Comparison of ENCODE assay signal across 9 cellular contexts in genomic region chr18:36130883-36131653, GRCh38. TPM values are rescaled to one million over a fixed set of nuclear protein-coding genes. Genes with fewer than 3 reads are reported as not detected.
A peak's percentile ranks its signal among the peaks of the same experiment; 100 is the strongest.
DNase-seq lines count a peak whose midpoint lies in the region; ATAC-seq and TF ChIP-seq lines count a peak whose summit lies in the region.
"Had no signal": no experiment of that assay in that cellular context is flagged by ENCODE, and none has a peak within 500 bp of the region (broad histone marks: within the 10 kb centered on the region; RNA-seq: fewer than 3 reads in every experiment).

No MANE protein-coding gene starts in this region.

- in situ Hi-C loops in ACHN (cut with HindIII; ENCODE audit: low pct_ligation_motif_present, low pct_unique_long_range_greater_than_20kb, low sequenced_read_pairs), result no loop called here

- peaks cover 75% of the 10 kb centered on the region for H3K36me3 Mint-ChIP-seq in activated T-cell treated with anti-CD3 and anti-CD28 coated beads, Interleukin-2, amount 50 U/mL, for 24 hours (ENCODE audit: low read depth)
- peaks cover 20% of the 10 kb centered on the region for H3K36me3 Mint-ChIP-seq in activated T-helper 1 cell treated with anti-CD3 and anti-CD28 coated beads, Interleukin-12 subunit alpha, Interleukin-12 subunit beta, Interleukin-2, Interleukin-4 antibody, amounts not matched to agents 30 ng/mL and 10 ng/mL and 1 ng/mL, durations not matched to agents 14 hours and 24 hours and 36 hours (ENCODE audit: low read depth)
- peaks cover 0 to 3% (median 0%) of the 10 kb centered on the region in 3 donors for H3K36me3 Mint-ChIP-seq in immature natural killer cell

- no peak for DNase-seq in activated T-cell treated with anti-CD3 and anti-CD28 coated beads, Interleukin-2, amount 50 U/mL, for 24 hours
- DNase-seq in activated T-cell treated with anti-CD3 and anti-CD28 coated beads for 4 hours, result no peak
- DNase-seq in activated T-helper 1 cell treated with anti-CD3 and anti-CD28 coated beads, Interleukin-12 subunit alpha, Interleukin-12 subunit beta, Interleukin-2, Interleukin-4 antibody, amounts not matched to agents 30 ng/mL and 10 ng/mL and 1 ng/mL, durations not matched to agents 14 hours and 24 hours and 36 hours (ENCODE audit: low spot score), result no peak
- DNase-seq in immature natural killer cell, result no peak
- no peak for DNase-seq in thoracic aorta (ENCODE audit: low spot score)
- no peak for DNase-seq in ACHN
- no peak for DNase-seq in OCI-M2 (lab: John Stamatoyannopoulos, UW; ENCODE audit: unreplicated experiment)
- DNase-seq in COLO829 (ENCODE audit: low spot score), result no peak
- DNase-seq: DMS 273 treated with DMSO at 0.1 percent for 48 hours had no signal

- H3K27ac ChIP-seq in thoracic aorta, result no peak overlapping the region

- no peaks in the 10 kb centered on the region for H3K27me3 ChIP-seq in thoracic aorta (replicated peaks; ENCODE audit: insufficient read depth)

- peak overlapping the region; percentile 98 for H3K27ac Mint-ChIP-seq in activated T-cell treated with anti-CD3 and anti-CD28 coated beads, Interleukin-2, amount 50 U/mL, for 24 hours
- H3K27ac Mint-ChIP-seq in activated T-helper 1 cell treated with anti-CD3 and anti-CD28 coated beads, Interleukin-12 subunit alpha, Interleukin-12 subunit beta, Interleukin-2, Interleukin-4 antibody, amounts not matched to agents 30 ng/mL and 10 ng/mL and 1 ng/mL, durations not matched to agents 14 hours and 24 hours and 36 hours, result no peak overlapping the region
- H3K27ac Mint-ChIP-seq in immature natural killer cell, result peak overlapping the region in 4 of 6 donors; percentile 93 to 97 (median 96)

- peak overlapping the region; percentile 96 for H3K4me3 Mint-ChIP-seq in activated T-cell treated with anti-CD3 and anti-CD28 coated beads, Interleukin-2, amount 50 U/mL, for 24 hours
- H3K4me3 Mint-ChIP-seq in activated T-helper 1 cell treated with anti-CD3 and anti-CD28 coated beads, Interleukin-12 subunit alpha, Interleukin-12 subunit beta, Interleukin-2, Interleukin-4 antibody, amounts not matched to agents 30 ng/mL and 10 ng/mL and 1 ng/mL, durations not matched to agents 14 hours and 24 hours and 36 hours, result peak overlapping the region; percentile 89
- H3K4me3 Mint-ChIP-seq in immature natural killer cell, result peak overlapping the region; percentile 87 to 97 (median 97)

- no peak for TF ChIP-seq CTCF in thoracic aorta (IDR thresholded peaks at IDR 0.05)

- no peaks in the 10 kb centered on the region for H3K9me3 Mint-ChIP-seq in activated T-cell treated with anti-CD3 and anti-CD28 coated beads, Interleukin-2, amount 50 U/mL, for 24 hours
- H3K9me3 Mint-ChIP-seq in activated T-helper 1 cell treated with anti-CD3 and anti-CD28 coated beads, Interleukin-12 subunit alpha, Interleukin-12 subunit beta, Interleukin-2, Interleukin-4 antibody, amounts not matched to agents 30 ng/mL and 10 ng/mL and 1 ng/mL, durations not matched to agents 14 hours and 24 hours and 36 hours, result no peaks in the 10 kb centered on the region
- no peaks in the 10 kb centered on the region for H3K9me3 Mint-ChIP-seq in immature natural killer cell

- no peak for ATAC-seq in thoracic aorta (ENCODE audit: insufficient number of reproducible peaks, low FRiP score, low read depth)

- no peaks in the 10 kb centered on the region for H3K9me3 ChIP-seq in thoracic aorta

- H3K4me3 ChIP-seq in thoracic aorta, result peak overlapping the region; percentile 86

- peaks cover 12 to 37% of the 10 kb centered on the region in 2 donors for H3K4me1 ChIP-seq in thoracic aorta (ENCODE audit: control insufficient read depth in 1 of 2, low read depth in 2 of 2)

- intact Hi-C loops in activated T-helper 1 cell treated with anti-CD3 and anti-CD28 coated beads, Interleukin-12 subunit alpha, Interleukin-12 subunit beta, Interleukin-2, Interleukin-4 antibody, amounts not matched to agents 30 ng/mL and 10 ng/mL and 1 ng/mL, durations not matched to agents 14 hours and 24 hours and 36 hours (cut with micrococcal nuclease), result no loop called here

- H3K27me3 Mint-ChIP-seq in activated T-cell treated with anti-CD3 and anti-CD28 coated beads, Interleukin-2, amount 50 U/mL, for 24 hours, result no peaks in the 10 kb centered on the region
- no peaks in the 10 kb centered on the region for H3K27me3 Mint-ChIP-seq in activated T-helper 1 cell treated with anti-CD3 and anti-CD28 coated beads, Interleukin-12 subunit alpha, Interleukin-12 subunit beta, Interleukin-2, Interleukin-4 antibody, amounts not matched to agents 30 ng/mL and 10 ng/mL and 1 ng/mL, durations not matched to agents 14 hours and 24 hours and 36 hours (ENCODE audit: insufficient read depth)
- H3K27me3 Mint-ChIP-seq in immature natural killer cell (ENCODE audit: low read depth in 3 of 3), result peaks cover 5 to 17% (median 13%) of the 10 kb centered on the region in 3 donors

- H3K36me3 ChIP-seq in thoracic aorta, result no peaks in the 10 kb centered on the region

- H3K4me1 Mint-ChIP-seq in activated T-cell treated with anti-CD3 and anti-CD28 coated beads, Interleukin-2, amount 50 U/mL, for 24 hours (ENCODE audit: low read depth), result peaks cover 62% of the 10 kb centered on the region
- H3K4me1 Mint-ChIP-seq in activated T-helper 1 cell treated with anti-CD3 and anti-CD28 coated beads, Interleukin-12 subunit alpha, Interleukin-12 subunit beta, Interleukin-2, Interleukin-4 antibody, amounts not matched to agents 30 ng/mL and 10 ng/mL and 1 ng/mL, durations not matched to agents 14 hours and 24 hours and 36 hours (ENCODE audit: low read depth), result peaks cover 45% of the 10 kb centered on the region
- peaks cover 47 to 70% of the 10 kb centered on the region in 2 donors for H3K4me1 Mint-ChIP-seq in immature natural killer cell

RNA-seq across cellular contexts. Expression of gene ELP2, which starts 1.4 kb away (rescaled TPM):
- total RNA-seq in activated T-helper 1 cell treated with anti-CD3 and anti-CD28 coated beads, Interleukin-12 subunit alpha, Interleukin-12 subunit beta, Interleukin-2, Interleukin-4 antibody, amounts not matched to agents 30 ng/mL and 10 ng/mL and 1 ng/mL, durations not matched to agents 14 hours and 24 hours and 36 hours, result 97.1 and 104 TPM in 2 replicates
- 10 to 100 TPM; 44.6 to 57.3 (median 48.3) TPM for polyA plus RNA-seq in immature natural killer cell
- total RNA-seq in thoracic aorta, result 10 to 100 TPM; 59.0 to 66.6 TPM

RNA-seq across cellular contexts. Expression of gene SLC39A6, which starts 1.9 kb away (rescaled TPM):
- 53.5 and 54.4 TPM in 2 replicates for total RNA-seq in activated T-helper 1 cell treated with anti-CD3 and anti-CD28 coated beads, Interleukin-12 subunit alpha, Interleukin-12 subunit beta, Interleukin-2, Interleukin-4 antibody, amounts not matched to agents 30 ng/mL and 10 ng/mL and 1 ng/mL, durations not matched to agents 14 hours and 24 hours and 36 hours
- polyA plus RNA-seq in immature natural killer cell, result 10 to 100 TPM; 23.8 to 40.9 (median 33.8) TPM
- total RNA-seq in thoracic aorta, result 10 to 100 TPM; 27.6 to 42.2 TPM

RNA-seq across cellular contexts. Expression of gene MOCOS, which starts 56.2 kb away (rescaled TPM):
- 0.17 and 0.47 TPM in 2 replicates for total RNA-seq in activated T-helper 1 cell treated with anti-CD3 and anti-CD28 coated beads, Interleukin-12 subunit alpha, Interleukin-12 subunit beta, Interleukin-2, Interleukin-4 antibody, amounts not matched to agents 30 ng/mL and 10 ng/mL and 1 ng/mL, durations not matched to agents 14 hours and 24 hours and 36 hours
- not detected for polyA plus RNA-seq in immature natural killer cell
- 1 to 10 TPM; 2.0 to 2.8 TPM for total RNA-seq in thoracic aorta
